ENCODE assay signal across 10 cellular contexts in the genomic region with DNA sequence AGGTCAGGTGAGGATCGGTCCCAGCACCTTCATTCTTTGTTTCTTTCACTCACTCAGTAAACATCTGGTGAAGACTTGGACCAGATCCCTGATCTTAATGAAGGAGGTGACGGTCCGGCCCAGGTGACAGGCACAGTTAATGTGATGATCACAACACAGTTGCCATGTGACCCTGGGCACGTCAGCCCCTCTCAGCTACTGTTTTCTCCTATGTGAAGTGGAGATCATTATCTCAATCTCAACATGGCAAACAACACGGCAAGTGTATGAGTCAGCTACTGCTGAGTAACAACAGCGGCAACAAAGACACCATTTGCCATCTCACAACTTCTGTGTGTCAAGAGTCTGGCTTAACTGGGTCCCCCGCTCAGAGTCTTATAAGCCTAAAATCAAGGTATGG.
DNase-seq lines count a peak whose midpoint lies in the region; ATAC-seq, FAIRE-seq and TF ChIP-seq lines count a peak whose summit lies in the region.
"Had no signal": no experiment of that assay in that cellular context is flagged by ENCODE, and none has a peak within 500 bp of the region (broad histone marks: within the 10 kb centered on the region; RNA-seq: fewer than 3 reads in every experiment).

No MANE protein-coding gene starts in this region.

- no peaks in the 10 kb centered on the region for H3K27me3 Mint-ChIP-seq in CD4-positive, CD25-positive, alpha-beta regulatory T cell

- H3K36me3 ChIP-seq in CD4-positive, CD25-positive, alpha-beta regulatory T cell (ENCODE audit: control insufficient read depth, insufficient read depth, low read length), result no peaks in the 10 kb centered on the region
- H3K36me3 ChIP-seq in Karpas-422 (ENCODE audit: insufficient read depth, low read length) (no peaks in the 10 kb centered on the region), pancreas (no peaks in the 10 kb centered on the region)
- H3K36me3 ChIP-seq: cardiac muscle cell had no signal

- ATAC-seq in CD4-positive, CD25-positive, alpha-beta regulatory T cell (ENCODE audit: low read depth in 2 of 2), result peak; percentile 32 to 37
- ATAC-seq in pancreas, result peak in 1 of 4 donors; percentile 2
- ATAC-seq in HG02588 (IDR thresholded peaks at IDR 0.05; ENCODE audit: unreplicated experiment), result no peak
- ATAC-seq in HG02610 (IDR thresholded peaks at IDR 0.05; ENCODE audit: unreplicated experiment), result no peak

- peak overlapping the region in 2 of 4 donors; percentile 19 to 49 for H3K4me3 Mint-ChIP-seq in CD4-positive, CD25-positive, alpha-beta regulatory T cell

- H3K4me1 ChIP-seq in CD4-positive, CD25-positive, alpha-beta regulatory T cell (ENCODE audit: control insufficient read depth, insufficient read depth, low read length, poor library complexity, severe bottlenecking), result peaks cover 27% of the 10 kb centered on the region
- peaks cover 41% of the 10 kb centered on the region for H3K4me1 ChIP-seq in Karpas-422 (ENCODE audit: low read length)
- peaks cover 0 to 14% (median 3%) of the 10 kb centered on the region in 3 donors for H3K4me1 ChIP-seq in pancreas

- H3K4me3 ChIP-seq in CD4-positive, CD25-positive, alpha-beta regulatory T cell (ENCODE audit: low read depth, low read length), result no peak overlapping the region
- no peak overlapping the region for H3K4me3 ChIP-seq in Karpas-422 (ENCODE audit: low read length)
- no peak overlapping the region for H3K4me3 ChIP-seq in pancreas
- H3K4me3 ChIP-seq: cardiac muscle cell had no signal

- DNase-seq in CD4-positive, CD25-positive, alpha-beta regulatory T cell, result no peak
- no peak for DNase-seq in Karpas-422
- DNase-seq in pancreas, result no peak
- DNase-seq in NCI-H2227 treated with DMSO at 0.1 percent for 48 hours (lab: John Stamatoyannopoulos, UW), result no peak
- DNase-seq in kidney tubule cell (ENCODE audit: low spot score), result no peak
- DNase-seq: T-helper 9 cell had no signal

- no peaks in the 10 kb centered on the region for H3K9me2 ChIP-seq in Karpas-422 (replicated peaks; ENCODE audit: insufficient read depth, low read length)

- 65 to 66% methylated on average over 7 of the region's 7 CpGs for WGBS in pancreas, 2 donors

- no peaks in the 10 kb centered on the region for H3K27me3 ChIP-seq in CD4-positive, CD25-positive, alpha-beta regulatory T cell (ENCODE audit: control insufficient read depth, insufficient read depth, low read length)
- H3K27me3 ChIP-seq in Karpas-422 (ENCODE audit: low read length) (peaks cover 3% of the 10 kb centered on the region; the same call in 1 of the 2 replicates), pancreas (no peaks in the 10 kb centered on the region)
- H3K27me3 ChIP-seq: cardiac muscle cell had no signal

- peaks cover 0 to 8% (median 2%) of the 10 kb centered on the region in 7 donors for H3K9me3 Mint-ChIP-seq in CD4-positive, CD25-positive, alpha-beta regulatory T cell

- H2AFZ ChIP-seq in Karpas-422 (ENCODE audit: low read length), result no peak overlapping the region

- H3K79me2 ChIP-seq in Karpas-422 (ENCODE audit: low read length), result no peaks in the 10 kb centered on the region

- no peak overlapping the region for H3K4me2 ChIP-seq in Karpas-422 (ENCODE audit: low read depth, low read length, poor library complexity, severe bottlenecking)

- intact Hi-C loops in pancreas (cut with DNase I), result no loop called here

- H4K20me1 ChIP-seq in Karpas-422 (ENCODE audit: insufficient read depth, low read depth, low read length), result no peaks in the 10 kb centered on the region

- peaks cover 7 to 56% (median 31%) of the 10 kb centered on the region in 4 donors for H3K4me1 Mint-ChIP-seq in CD4-positive, CD25-positive, alpha-beta regulatory T cell

- no peak for TF ChIP-seq CTCF in pancreas (IDR thresholded peaks at IDR 0.05)

- peak overlapping the region; percentile 52 for H3K27ac ChIP-seq in CD4-positive, CD25-positive, alpha-beta regulatory T cell (ENCODE audit: insufficient read depth, low read length, poor library complexity, severe bottlenecking)
- peak overlapping the region; percentile 26; the same call in 1 of the 2 replicates for H3K27ac ChIP-seq in Karpas-422 (ENCODE audit: low read length)
- peak overlapping the region; percentile 66 for H3K27ac ChIP-seq in cingulate gyrus (ENCODE audit: low read depth, low read length)
- H3K27ac ChIP-seq in pancreas, result peak overlapping the region; percentile 42 to 67 (median 62)
- H3K27ac ChIP-seq: cardiac muscle cell had no signal

- peaks cover 4% of the 10 kb centered on the region for H3K36me3 Mint-ChIP-seq in CD4-positive, CD25-positive, alpha-beta regulatory T cell

- H3K27ac Mint-ChIP-seq in CD4-positive, CD25-positive, alpha-beta regulatory T cell, result peak overlapping the region; percentile 87 to 92 (median 90)

- no peak overlapping the region for H3K9ac ChIP-seq in Karpas-422 (ENCODE audit: low read length)

- H3K9me3 ChIP-seq in CD4-positive, CD25-positive, alpha-beta regulatory T cell (ENCODE audit: control insufficient read depth in 2 of 2, low read length in 2 of 2), result peaks cover 0 to 5% of the 10 kb centered on the region in 2 experiments
- H3K9me3 ChIP-seq in Karpas-422 (ENCODE audit: low read length) (peaks cover 8% of the 10 kb centered on the region), pancreas (no peaks in the 10 kb centered on the region)

- no peak for FAIRE-seq in pancreas (lab: Jason Lieb, UNC)

Comparison
In these comparisons a context has a peak if more than half of its experiments do, and no peak if none do; other contexts are left out.
1. ATAC-seq: peak in CD4-positive, CD25-positive, alpha-beta regulatory T cell (2 of 2); none in HG02588 (single experiment) and HG02610 (single experiment).
2. Peak in every context shown above with its lines, with median percentiles within 50 percentile points of each other: H3K27ac ChIP-seq.